In the genomic region with DNA sequence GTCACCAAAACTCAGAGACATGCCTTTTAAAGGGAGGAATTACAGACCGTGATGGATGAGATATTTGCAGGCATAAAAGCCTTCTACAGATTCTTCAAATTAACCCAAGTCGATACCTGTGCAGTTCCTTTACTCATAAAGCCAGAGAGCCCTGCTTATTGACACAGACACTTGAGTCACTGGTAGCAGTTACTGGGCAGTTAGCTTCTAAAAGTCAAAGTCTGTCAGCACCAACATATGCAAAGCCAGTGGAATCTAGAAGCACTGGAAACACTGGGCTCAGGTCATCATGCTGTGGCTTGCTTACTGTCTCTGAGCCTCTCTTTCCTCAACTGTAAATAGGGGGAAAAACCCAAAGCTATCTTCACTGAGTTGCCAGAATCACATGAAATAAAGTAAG, we compare ENCODE assay signal across 30 cellular contexts. TPM values are rescaled to one million over a fixed set of nuclear protein-coding genes. Genes with fewer than 3 reads are reported as not detected.
A peak's percentile ranks its signal among the peaks of the same experiment; 100 is the strongest.
DNase-seq lines count a peak whose midpoint lies in the region; TF ChIP-seq lines count a peak whose summit lies in the region.
"Had no signal": no experiment of that assay in that cellular context is flagged by ENCODE, and none has a peak within 500 bp of the region (broad histone marks: within the 10 kb centered on the region; RNA-seq: fewer than 3 reads in every experiment).

No MANE protein-coding gene starts in this region.

- intact Hi-C loops in mammary epithelial cell (cut with micrococcal nuclease) (no loop called here), MCF 10A (cut with micrococcal nuclease) (no loop called here)

- POLR2A ChIA-PET in MCF 10A (lab: Yijun Ruan, JAX), result no interaction called here

- H3K27me3 Mint-ChIP-seq in MCF 10A (ENCODE audit: insufficient read depth, unreplicated experiment) (peaks cover 73% of the 10 kb centered on the region), brain (peaks cover 4% of the 10 kb centered on the region)

- in situ Hi-C loops in mammary epithelial cell (cut with MboI; ENCODE audit: low sequenced_read_pairs in 2 of 2), result no loop called here

- dilution Hi-C loops in mammary epithelial cell (cut with HindIII; ENCODE audit: low sequenced_read_pairs), result no loop called here

- H3K79me2 ChIP-seq in mammary epithelial cell (ENCODE audit: insufficient read depth, low read length), result no peaks in the 10 kb centered on the region

- no peak overlapping the region for H2AFZ ChIP-seq in mammary epithelial cell (ENCODE audit: low read depth, low read length)

- no peaks in the 10 kb centered on the region for H3K36me3 ChIP-seq in mammary epithelial cell (ENCODE audit: insufficient read depth, low read length)
- H3K36me3 ChIP-seq: BE2C, breast epithelium, WERI-Rb-1 had no signal

- TF ChIP-seq CTCF in mammary epithelial cell (conservative IDR thresholded peaks at IDR 0.05 in 1 of 2, IDR thresholded peaks at IDR 0.05 in 1 of 2; ENCODE audit: extremely low read depth in 1 of 2, insufficient read depth in 1 of 2, low read depth in 1 of 2, low read length in 2 of 2) (no peak), MCF 10A (IDR thresholded peaks at IDR 0.05; ENCODE audit: unreplicated experiment) (no peak), brain (conservative IDR thresholded peaks at IDR 0.05) (no peak)

- 83% methylated on average over 2 of the region's 2 CpGs for WGBS in mammary epithelial cell (ENCODE audit: low coverage, missing lambda C conversion rate)

- no peaks in the 10 kb centered on the region for H3K36me3 Mint-ChIP-seq in MCF 10A (ENCODE audit: insufficient read depth, unreplicated experiment)
- no peaks in the 10 kb centered on the region for H3K36me3 Mint-ChIP-seq in brain
- H3K36me3 Mint-ChIP-seq: activated CD8-positive, alpha-beta memory T cell treated with anti-CD3 and anti-CD28 coated beads, Interleukin-2, amount 10 ng/mL, durations not matched to agents 7 days and 5 days; natural killer cell treated with Interleukin-12 subunit alpha and Interleukin-12 subunit beta and Interleukin-15 and Interleukin-18, amount 100 ng/mL, for 72 hours had no signal

- DNase-seq in mammary epithelial cell (peak; percentile 12), MCF 10A (ENCODE audit: unreplicated experiment) (no peak), kidney tubule cell (ENCODE audit: low spot score) (peak; percentile 32), kidney glomerular epithelial cell (lab: John Stamatoyannopoulos, UW) (no peak), NCI-H774 (lab: John Stamatoyannopoulos, UW) (no peak), iPS-NIHi7 (ENCODE audit: extremely low spot score) (no peak)
- DNase-seq: ACHN; activated CD4-positive, alpha-beta T cell treated with anti-CD3 and anti-CD28 coated beads, Interleukin-2, amount 10 ng/mL, durations not matched to agents 7 days and 5 days; activated CD8-positive, alpha-beta memory T cell treated with anti-CD3 and anti-CD28 coated beads, Interleukin-2, amount 10 ng/mL, durations not matched to agents 7 days and 5 days; activated naive CD4-positive, alpha-beta T cell treated with anti-CD3 and anti-CD28 coated beads for 36 hours; amygdala; BE2C; DND-41; effector CD4-positive, alpha-beta T cell; erythroblast; foreskin melanocyte; KBM-7; MM.1S; NCI-H1436; NCI-H2107; small intestine; stimulated activated CD4-positive, alpha-beta T cell treated with anti-CD3 and anti-CD28 coated beads, Interleukin-1b, Interleukin-23, amount 100 ng/mL, for 48 hours; stimulated activated CD8-positive, alpha-beta memory T cell treated with anti-CD3 and anti-CD28 coated beads, Interleukin-4, amount 100 ng/mL, for 48 hours; stimulated activated naive CD8-positive, alpha-beta T cell treated with anti-CD3 and anti-CD28 coated beads, Interleukin-15, amount 100 ng/mL, for 72 hours; SW 1271; T-helper 9 cell had no signal

- CTCF ChIA-PET in mammary epithelial cell (lab: Charles Lee; ENCODE audit: low non-redundant PET), result no interaction called here
- CTCF ChIA-PET in MCF 10A (lab: Yijun Ruan, JAX), result no interaction called here

- no peak overlapping the region for H3K4me3 Mint-ChIP-seq in MCF 10A (ENCODE audit: unreplicated experiment)
- H3K4me3 Mint-ChIP-seq in brain, result no peak overlapping the region
- H3K4me3 Mint-ChIP-seq: activated CD4-positive, alpha-beta T cell treated with anti-CD3 and anti-CD28 coated beads, Interleukin-2, amount 10 ng/mL, durations not matched to agents 7 days and 5 days; activated CD8-positive, alpha-beta memory T cell treated with anti-CD3 and anti-CD28 coated beads, Interleukin-2, amount 10 ng/mL, durations not matched to agents 7 days and 5 days; activated naive CD4-positive, alpha-beta T cell treated with anti-CD3 and anti-CD28 coated beads for 36 hours; natural killer cell treated with Interleukin-12 subunit alpha and Interleukin-12 subunit beta and Interleukin-15 and Interleukin-18, amount 100 ng/mL, for 72 hours; stimulated activated naive CD8-positive, alpha-beta T cell treated with anti-CD3 and anti-CD28 coated beads, Interleukin-15, amount 100 ng/mL, for 72 hours had no signal

- H3K4me3 ChIP-seq in mammary epithelial cell (replicated peaks in 1 of 3; ENCODE audit: insufficient read depth in 1 of 3, low read depth in 2 of 3, low read length in 3 of 3), result no peak overlapping the region
- H3K4me3 ChIP-seq: breast epithelium had no signal

- H3K27ac Mint-ChIP-seq in MCF 10A (ENCODE audit: low read depth, unreplicated experiment) (no peak overlapping the region), brain (peak overlapping the region in 3 of 5 experiments; percentile 63 to 71 (median 64))
- H3K27ac Mint-ChIP-seq: activated CD4-positive, alpha-beta T cell treated with anti-CD3 and anti-CD28 coated beads, Interleukin-2, amount 10 ng/mL, durations not matched to agents 7 days and 5 days; activated CD8-positive, alpha-beta memory T cell treated with anti-CD3 and anti-CD28 coated beads, Interleukin-2, amount 10 ng/mL, durations not matched to agents 7 days and 5 days; activated naive CD4-positive, alpha-beta T cell treated with anti-CD3 and anti-CD28 coated beads for 36 hours; natural killer cell treated with Interleukin-12 subunit alpha and Interleukin-12 subunit beta and Interleukin-15 and Interleukin-18, amount 100 ng/mL, for 72 hours; stimulated activated naive CD8-positive, alpha-beta T cell treated with anti-CD3 and anti-CD28 coated beads, Interleukin-15, amount 100 ng/mL, for 72 hours had no signal

- no peaks in the 10 kb centered on the region for H4K20me1 ChIP-seq in mammary epithelial cell (ENCODE audit: insufficient read depth, low read length)

- H3K9ac ChIP-seq in mammary epithelial cell (ENCODE audit: insufficient read depth, low read length), result no peak overlapping the region

- H3K9me3 Mint-ChIP-seq in MCF 10A (ENCODE audit: unreplicated experiment), result no peaks in the 10 kb centered on the region
- H3K9me3 Mint-ChIP-seq in brain, result peaks cover 0 to 3% (median 0%) of the 10 kb centered on the region in 5 experiments
- H3K9me3 Mint-ChIP-seq: activated CD4-positive, alpha-beta T cell treated with anti-CD3 and anti-CD28 coated beads, Interleukin-2, amount 10 ng/mL, durations not matched to agents 7 days and 5 days; activated naive CD4-positive, alpha-beta T cell treated with anti-CD3 and anti-CD28 coated beads for 36 hours; natural killer cell treated with Interleukin-12 subunit alpha and Interleukin-12 subunit beta and Interleukin-15 and Interleukin-18, amount 100 ng/mL, for 72 hours; stimulated activated naive CD8-positive, alpha-beta T cell treated with anti-CD3 and anti-CD28 coated beads, Interleukin-15, amount 100 ng/mL, for 72 hours had no signal

- H3K27ac ChIP-seq in mammary epithelial cell (ENCODE audit: insufficient read depth, low read depth, low read length), result no peak overlapping the region
- H3K27ac ChIP-seq: breast epithelium had no signal

- H3K4me1 Mint-ChIP-seq in MCF 10A (ENCODE audit: insufficient read depth, unreplicated experiment) (no peaks in the 10 kb centered on the region), brain (peaks cover 48% of the 10 kb centered on the region)

- no peaks in the 10 kb centered on the region for H3K4me1 ChIP-seq in mammary epithelial cell (ENCODE audit: insufficient read depth, low read length)
- H3K4me1 ChIP-seq: breast epithelium had no signal

- BruUV-seq in mammary epithelial cell (replicated peaks; lab: Mats Ljungman, UMichigan), result no TSS peak
- BruUV-seq in MCF 10A (replicated peaks; lab: Mats Ljungman, UMichigan), result no TSS peak

- H3K4me2 ChIP-seq in mammary epithelial cell (ENCODE audit: insufficient read depth, low read depth, low read length), result no peak overlapping the region

- H3K27me3 ChIP-seq in mammary epithelial cell (ENCODE audit: insufficient read depth, low read length), result peaks cover 6% of the 10 kb centered on the region
- H3K27me3 ChIP-seq: BE2C, breast epithelium had no signal

- no peaks in the 10 kb centered on the region for H3K9me3 ChIP-seq in mammary epithelial cell (replicated peaks; ENCODE audit: insufficient read depth, low read length)
- H3K9me3 ChIP-seq: BE2C, breast epithelium had no signal

RNA-seq across cellular contexts. Expression of a gene that starts 25.7 kb away (rescaled TPM):
- total RNA-seq in mammary epithelial cell, result 10 to 100 TPM; 13.2 to 21.2 TPM
- 10.3 TPM for polyA plus RNA-seq in mammary epithelial cell
- polyA minus RNA-seq in mammary epithelial cell, result 20.1 TPM
- total RNA-seq in MCF 10A (2022), result 15.4 and 16.5 TPM in 2 replicates
- 2.8 TPM for polyA plus RNA-seq in brain (ENCODE audit: insufficient read depth, low read depth, low replicate concordance)

Comparison
In these comparisons a context has a peak if more than half of its experiments do, and no peak if none do; other contexts are left out.
1. DNase-seq: peak in mammary epithelial cell (single experiment) and kidney tubule cell (single experiment); none in MCF 10A (single experiment), kidney glomerular epithelial cell (single experiment), NCI-H774 (single experiment) and iPS-NIHi7 (single experiment).